In the genomic region with DNA sequence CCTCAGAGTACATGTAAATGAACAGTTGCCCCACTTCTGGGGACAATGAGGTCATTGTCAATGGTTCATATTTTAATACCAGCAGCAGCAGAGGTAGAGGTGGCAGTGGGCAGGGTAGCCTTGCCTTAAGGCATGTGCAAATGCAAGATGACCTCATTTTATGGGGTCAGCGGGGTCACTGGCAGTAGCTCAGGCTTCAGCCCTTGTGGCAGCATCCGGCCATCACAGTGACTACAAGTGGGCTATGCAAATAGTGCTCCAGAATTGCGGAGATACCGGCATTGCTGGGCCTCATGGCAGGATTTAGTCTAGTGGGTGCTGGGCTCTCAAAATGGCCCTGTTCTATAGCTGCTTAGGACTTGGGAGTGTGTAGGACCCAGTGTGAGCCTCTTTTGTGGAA, we compare ENCODE assay signal across 21 cellular contexts.
"Had no signal": no experiment of that assay in that cellular context is flagged by ENCODE, and none has a peak within 500 bp of the region (broad histone marks: within the 10 kb centered on the region; RNA-seq: fewer than 3 reads in every experiment).

No MANE protein-coding gene starts in this region.

- H2AFZ ChIP-seq: hepatocyte had no signal

- H3K27ac ChIP-seq: colonic mucosa, esophagus muscularis mucosa, foreskin keratinocyte, gastroesophageal sphincter, heart left ventricle, hepatocyte, left lung, lower lobe of right lung had no signal

- H3K27me3 Mint-ChIP-seq: dendritic cell treated with granulocyte-macrophage colony-stimulating factor and Interleukin-4, amounts not matched to agents 40 ng/mL and 50 ng/mL, for 4 days; effector memory CD8-positive, alpha-beta T cell; memory B cell; naive thymus-derived CD4-positive, alpha-beta T cell had no signal

- H3K27me3 ChIP-seq: colonic mucosa, esophagus muscularis mucosa, foreskin keratinocyte, gastroesophageal sphincter, heart left ventricle, hepatocyte, left lung had no signal

- H3K4me1 ChIP-seq: colonic mucosa, esophagus muscularis mucosa, foreskin keratinocyte, gastroesophageal sphincter, heart left ventricle, left lung, lower lobe of right lung had no signal

- H3K4me3 Mint-ChIP-seq: dendritic cell treated with granulocyte-macrophage colony-stimulating factor and Interleukin-4, amounts not matched to agents 40 ng/mL and 50 ng/mL, for 4 days; effector memory CD8-positive, alpha-beta T cell; immature natural killer cell; memory B cell; mesothelial cell of epicardium; naive thymus-derived CD4-positive, alpha-beta T cell had no signal

- H3K27ac Mint-ChIP-seq: dendritic cell treated with granulocyte-macrophage colony-stimulating factor and Interleukin-4, amounts not matched to agents 40 ng/mL and 50 ng/mL, for 4 days; effector memory CD8-positive, alpha-beta T cell; immature natural killer cell; memory B cell; mesothelial cell of epicardium; naive thymus-derived CD4-positive, alpha-beta T cell had no signal

- H3K4me1 Mint-ChIP-seq: immature natural killer cell; memory B cell; mesothelial cell of epicardium; naive thymus-derived CD4-positive, alpha-beta T cell had no signal

- H3K4me3 ChIP-seq: colonic mucosa, esophagus muscularis mucosa, gastroesophageal sphincter, heart left ventricle, hepatocyte, left lung, lower lobe of right lung, mucosa of descending colon had no signal

- DNase-seq: colonic mucosa; cortex of kidney; effector CD8-positive, alpha-beta T cell; effector memory CD8-positive, alpha-beta T cell; foreskin keratinocyte; hypothalamus; immature natural killer cell; left cardiac atrium; left lung; left ventricle myocardium superior; lower lobe of right lung; mesendoderm; mucosa of descending colon; naive thymus-derived CD4-positive, alpha-beta T cell had no signal

- ATAC-seq: effector memory CD8-positive, alpha-beta T cell; foreskin keratinocyte; gastroesophageal sphincter; heart left ventricle; left cardiac atrium; left lung; left ventricle myocardium superior; lower lobe of right lung; mucosa of descending colon; naive thymus-derived CD4-positive, alpha-beta T cell had no signal

- H3K9me3 ChIP-seq: colonic mucosa, esophagus muscularis mucosa, gastroesophageal sphincter, heart left ventricle, left lung, lower lobe of right lung had no signal

- H3K79me2 ChIP-seq: hepatocyte had no signal

- H3K9me3 Mint-ChIP-seq: dendritic cell treated with granulocyte-macrophage colony-stimulating factor and Interleukin-4, amounts not matched to agents 40 ng/mL and 50 ng/mL, for 4 days; effector memory CD8-positive, alpha-beta T cell had no signal

- H3K36me3 Mint-ChIP-seq: immature natural killer cell; memory B cell; mesothelial cell of epicardium; naive thymus-derived CD4-positive, alpha-beta T cell had no signal

- H3K36me3 ChIP-seq: colonic mucosa, esophagus muscularis mucosa, gastroesophageal sphincter, heart left ventricle, left lung, lower lobe of right lung had no signal

- H3K4me2 ChIP-seq: hepatocyte had no signal
